Comparison of ENCODE assay signal across 8 cellular contexts in the genomic region with DNA sequence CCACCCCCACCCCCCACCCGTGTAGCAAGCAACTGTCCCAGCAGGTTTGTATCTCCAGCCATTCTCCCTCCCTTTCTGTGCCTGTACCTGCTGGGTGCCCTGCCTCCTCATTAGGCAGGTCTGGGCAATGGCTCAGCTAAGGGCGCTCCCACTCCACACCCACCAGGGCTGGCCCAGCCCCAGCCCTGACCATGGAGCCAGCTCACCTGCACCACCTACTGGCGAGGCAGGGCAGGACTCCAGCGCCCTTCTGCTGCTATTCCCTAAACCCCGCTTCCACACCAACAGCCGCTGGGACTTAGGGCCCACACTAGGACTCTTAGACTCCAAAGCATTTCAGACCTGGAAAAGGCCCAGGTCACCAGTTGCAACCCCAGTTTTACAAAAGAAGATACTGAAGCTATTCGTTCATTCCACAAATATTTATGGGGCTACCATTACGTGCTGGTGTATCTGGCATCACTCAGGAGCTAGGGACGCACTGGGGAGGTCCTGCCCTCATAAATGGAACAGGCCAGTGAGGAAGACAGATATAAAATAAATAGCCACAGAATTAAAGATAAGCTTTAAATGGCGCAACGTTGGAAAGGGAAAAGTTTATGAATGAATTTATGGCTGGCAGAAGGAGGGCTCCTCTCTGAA. TPM values are rescaled to one million over a fixed set of nuclear protein-coding genes. Genes with fewer than 3 reads are reported as not detected.
DNase-seq lines count a peak whose midpoint lies in the region; ATAC-seq and TF ChIP-seq lines count a peak whose summit lies in the region.

No MANE protein-coding gene starts in this region.

- TF ChIP-seq EP300 in SK-N-SH (IDR thresholded peaks at IDR 0.05; ENCODE audit: borderline replicate concordance in 1 of 2, low read depth in 1 of 2, low read length in 1 of 2), result no peak

- H3K79me2 ChIP-seq in SK-N-SH (ENCODE audit: insufficient read depth), result no peaks in the 10 kb centered on the region

- H3K4me3 ChIP-seq in AG04450 (ENCODE audit: low read depth, low read length), result no peak overlapping the region
- no peak overlapping the region for H3K4me3 ChIP-seq in GM12875 (ENCODE audit: low read depth, low read length)
- no peak overlapping the region for H3K4me3 ChIP-seq in SK-N-SH (ENCODE audit: low read depth in 2 of 2, low read length in 1 of 2)

- no peaks in the 10 kb centered on the region for H3K9me2 ChIP-seq in SK-N-SH

- no peaks in the 10 kb centered on the region for H4K20me1 ChIP-seq in SK-N-SH (ENCODE audit: insufficient read depth)

- no peaks in the 10 kb centered on the region for H3F3A ChIP-seq in SK-N-SH (replicated peaks; ENCODE audit: insufficient read depth)

- peak; percentile 45; the same call in 1 of the 2 replicates for TF ChIP-seq CTCF in AG04450 (IDR thresholded peaks at IDR 0.05; ENCODE audit: low read depth, low read length)
- peak; percentile 82 for TF ChIP-seq CTCF in GM12875 (IDR thresholded peaks at IDR 0.05; ENCODE audit: borderline replicate concordance, insufficient read depth, low read depth, low read length)
- peak; percentile 48 for TF ChIP-seq CTCF in SK-N-SH (IDR thresholded peaks at IDR 0.05)

- CTCF ChIA-PET in AG04450 (lab: Charles Lee) (interaction anchor here (1.0 kb wide), 1 partner anchor 20 kb away, joined by 3 read pairs; no protein-coding TSS in a partner anchor), SK-N-SH (lab: Yijun Ruan, JAX) (interaction anchor here (0.9 to 1.3 kb wide), 10 partner anchors 10 to 206 kb away, joined by 3 to 5 read pairs (median 3); no protein-coding TSS in a partner anchor)

- H3K27me3 ChIP-seq in AG04450 (ENCODE audit: control insufficient read depth, insufficient read depth, low read length), result no peaks in the 10 kb centered on the region
- peaks cover 15% of the 10 kb centered on the region for H3K27me3 ChIP-seq in SK-N-SH (ENCODE audit: insufficient read depth)

- POLR2A ChIA-PET in AG04450 (lab: Yijun Ruan, JAX) (no interaction called here), SK-N-SH (lab: Yijun Ruan, JAX) (no interaction called here)

- 7% methylated on average over 10 of the region's 11 CpGs for WGBS in SK-N-SH (ENCODE audit: low lambda C conversion rate)

- TF ChIP-seq RAD21 in SK-N-SH (IDR thresholded peaks at IDR 0.05; ENCODE audit: low read length), result 0 out of 2 replicates have a peak, but pooled peaks have one; percentile 16

- H3K9ac ChIP-seq in SK-N-SH, result no peak overlapping the region

- H2AFZ ChIP-seq in SK-N-SH (ENCODE audit: low read depth), result no peak overlapping the region

- H3K4me1 ChIP-seq in SK-N-SH (ENCODE audit: control insufficient read depth in 1 of 2, insufficient read depth in 2 of 2, low read depth in 1 of 2, low read length in 1 of 2), result no peaks in the 10 kb centered on the region

- H3K9me3 ChIP-seq in AG04450 (ENCODE audit: control insufficient read depth, insufficient read depth, low read length), result no peaks in the 10 kb centered on the region
- H3K9me3 ChIP-seq in SK-N-SH, result no peaks in the 10 kb centered on the region

- no peak overlapping the region for H3K4me2 ChIP-seq in SK-N-SH

- ATAC-seq in HG02870 (IDR thresholded peaks at IDR 0.05; ENCODE audit: unreplicated experiment) (no peak), HG02970 (IDR thresholded peaks at IDR 0.05; ENCODE audit: low FRiP score, unreplicated experiment) (no peak)

- no peaks in the 10 kb centered on the region for H3K36me3 ChIP-seq in SK-N-SH (replicated peaks in 1 of 2; ENCODE audit: control insufficient read depth in 1 of 2, insufficient read depth in 2 of 2, low read length in 1 of 2)

- H3K27ac ChIP-seq in AG04450 (ENCODE audit: low read depth, low read length), result no peak overlapping the region
- H3K27ac ChIP-seq in SK-N-SH (ENCODE audit: low read depth in 2 of 2, low read length in 1 of 2), result no peak overlapping the region

- no peak for DNase-seq in AG04450 (ENCODE audit: low read depth, low spot score)
- DNase-seq in SK-N-SH, result peak; percentile 50
- DNase-seq in iPS DF 4.7 (ENCODE audit: extremely low read depth, low spot score), result peak; percentile 25
- no peak for DNase-seq in pons (ENCODE audit: low spot score)
- no peak for DNase-seq in NCI-H446 treated with DMSO at 0.1 percent for 48 hours (lab: John Stamatoyannopoulos, UW)

TF ChIP-seq in SK-N-SH, 30 proteins besides CTCF, POLR2A, EP300 and RAD21:
- TF ChIP-seq ELF1 (IDR thresholded peaks at IDR 0.05) (no peak), TCF12 (IDR thresholded peaks at IDR 0.05) (no peak), YY1 (IDR thresholded peaks at IDR 0.05; ENCODE audit: low read depth) (no peak), TEAD4 (IDR thresholded peaks at IDR 0.05; ENCODE audit: borderline replicate concordance, insufficient read depth) (no peak), NFIC (IDR thresholded peaks at IDR 0.05; ENCODE audit: borderline replicate concordance) (no peak)
- TF ChIP-seq, protein P1, sequence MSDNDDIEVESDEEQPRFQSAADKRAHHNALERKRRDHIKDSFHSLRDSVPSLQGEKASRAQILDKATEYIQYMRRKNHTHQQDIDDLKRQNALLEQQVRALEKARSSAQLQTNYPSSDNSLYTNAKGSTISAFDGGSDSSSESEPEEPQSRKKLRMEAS (IDR thresholded peaks at IDR 0.05; ENCODE audit: low read depth), result no peak
- TF ChIP-seq, protein P2, sequence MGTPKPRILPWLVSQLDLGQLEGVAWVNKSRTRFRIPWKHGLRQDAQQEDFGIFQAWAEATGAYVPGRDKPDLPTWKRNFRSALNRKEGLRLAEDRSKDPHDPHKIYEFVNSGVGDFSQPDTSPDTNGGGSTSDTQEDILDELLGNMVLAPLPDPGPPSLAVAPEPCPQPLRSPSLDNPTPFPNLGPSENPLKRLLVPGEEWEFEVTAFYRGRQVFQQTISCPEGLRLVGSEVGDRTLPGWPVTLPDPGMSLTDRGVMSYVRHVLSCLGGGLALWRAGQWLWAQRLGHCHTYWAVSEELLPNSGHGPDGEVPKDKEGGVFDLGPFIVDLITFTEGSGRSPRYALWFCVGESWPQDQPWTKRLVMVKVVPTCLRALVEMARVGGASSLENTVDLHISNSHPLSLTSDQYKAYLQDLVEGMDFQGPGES (IDR thresholded peaks at IDR 0.05; ENCODE audit: low read depth, low read length), result no peak

RNA-seq across cellular contexts. Expression of a gene that starts 24.0 kb away (rescaled TPM):
- polyA plus RNA-seq in AG04450 (2011; rRNA removed) (not detected in 2 replicates), SK-N-SH (2012; rRNA removed) (not detected in 2 replicates)
- polyA minus RNA-seq in AG04450 (2011; rRNA and poly(A)+ RNA removed), result not detected in 2 replicates
- not detected in 2 replicates for polyA plus RNA-seq in SK-N-SH (2012; cell fraction: cytosol; rRNA removed)
- not detected in 2 replicates for polyA plus RNA-seq in SK-N-SH (2012; cell fraction: nucleus; rRNA removed)

RNA-seq across cellular contexts. Expression of a gene that starts 29.3 kb away (rescaled TPM):
- not detected in 2 replicates for polyA plus RNA-seq in AG04450 (2011; rRNA removed)
- not detected in 2 replicates for polyA minus RNA-seq in AG04450 (2011; rRNA and poly(A)+ RNA removed)
- not detected in 2 replicates for polyA plus RNA-seq in SK-N-SH (2012; rRNA removed)
- polyA plus RNA-seq in SK-N-SH (2012; cell fraction: cytosol; rRNA removed), result not detected in 2 replicates
- polyA plus RNA-seq in SK-N-SH (2012; cell fraction: nucleus; rRNA removed), result not detected in 2 replicates

RNA-seq across cellular contexts. Expression of a gene that starts 59.9 kb away (rescaled TPM):
- polyA plus RNA-seq in AG04450 (2011; rRNA removed) (not detected in 2 replicates), SK-N-SH (2012; rRNA removed) (not detected in 2 replicates)
- not detected in 2 replicates for polyA minus RNA-seq in AG04450 (2011; rRNA and poly(A)+ RNA removed)
- not detected in 2 replicates for polyA plus RNA-seq in SK-N-SH (2012; cell fraction: cytosol; rRNA removed)
- not detected in 2 replicates for polyA plus RNA-seq in SK-N-SH (2012; cell fraction: nucleus; rRNA removed)

Comparison
In these comparisons a context has a peak if more than half of its experiments do, and no peak if none do; other contexts are left out.
1. DNase-seq: peak in SK-N-SH (single experiment) and iPS DF 4.7 (single experiment); none in AG04450 (single experiment), pons (single experiment) and NCI-H446 treated with DMSO at 0.1 percent for 48 hours (single experiment).
2. Peak in every context shown above with its lines, with median percentiles within 50 percentile points of each other: CTCF ChIP-seq.